In the genomic region with DNA sequence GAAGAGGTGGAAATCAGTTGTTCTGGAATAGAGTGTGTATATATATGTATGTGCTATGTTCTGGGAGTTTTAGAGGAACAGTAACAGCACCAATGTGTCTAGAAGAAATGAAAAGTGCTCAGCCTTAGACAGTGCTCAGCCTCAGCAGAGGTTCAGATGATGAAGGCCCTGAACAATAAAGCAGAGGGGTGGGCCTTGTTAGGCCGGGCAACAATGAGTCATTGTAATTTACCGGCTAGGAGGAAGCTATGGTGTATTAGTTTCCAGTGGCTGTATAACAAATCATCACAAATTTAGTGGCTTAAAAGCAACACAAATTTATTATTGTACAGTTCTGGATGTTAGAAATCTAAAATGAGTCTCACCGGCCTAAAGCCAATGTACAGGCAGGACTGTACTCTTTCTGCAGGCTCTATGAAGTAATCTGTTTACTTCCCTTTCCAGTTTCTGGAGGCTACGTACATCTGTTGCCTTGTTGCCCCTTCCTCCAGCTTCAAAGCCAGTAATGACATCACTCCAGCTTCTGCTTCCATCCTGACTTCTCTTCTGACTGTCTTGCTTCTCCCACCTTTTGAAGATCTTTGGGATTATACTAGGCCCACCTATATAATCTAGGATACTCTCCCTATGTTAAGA, we compare ENCODE assay signal across 13 cellular contexts.
DNase-seq lines count a peak whose midpoint lies in the region; ATAC-seq and TF ChIP-seq lines count a peak whose summit lies in the region.
"Had no signal": no experiment of that assay in that cellular context is flagged by ENCODE, and none has a peak within 500 bp of the region (broad histone marks: within the 10 kb centered on the region; RNA-seq: fewer than 3 reads in every experiment).

No MANE protein-coding gene starts in this region.

- peak overlapping the region in 9 of 11 experiments; percentile 35 to 98 (median 76); a peak in 17 of 22 replicates for H3K27ac ChIP-seq in BLaER1 treated with 17β-estradiol and CSF1 and Interleukin-3, amounts not matched to agents 10 nM and 100 nM
- no peak overlapping the region for H3K27ac ChIP-seq in mesenchymal stem cell (ENCODE audit: low read length, poor library complexity, severe bottlenecking)
- H3K27ac ChIP-seq: C4-2B had no signal

- H3K18ac ChIP-seq in mesenchymal stem cell (ENCODE audit: low read depth in 1 of 2, low read length in 2 of 2): no peak overlapping the region

- no peaks in the 10 kb centered on the region for H3K9me3 ChIP-seq in BLaER1 treated with 17β-estradiol and CSF1 and Interleukin-3, amounts not matched to agents 10 nM and 100 nM (replicated peaks in 1 of 11)
- H3K9me3 ChIP-seq in MG63: no peaks in the 10 kb centered on the region
- no peaks in the 10 kb centered on the region for H3K9me3 ChIP-seq in mesenchymal stem cell (ENCODE audit: control insufficient read depth, low read length)

- ATAC-seq in GM18505 (IDR thresholded peaks at IDR 0.05; ENCODE audit: unreplicated experiment): no peak
- no peak for ATAC-seq in GM21515 (IDR thresholded peaks at IDR 0.05; ENCODE audit: unreplicated experiment)

- no peaks in the 10 kb centered on the region for H4K20me1 ChIP-seq in BLaER1 treated with 17β-estradiol and CSF1 and Interleukin-3, amounts not matched to agents 10 nM and 100 nM

- no peak overlapping the region for H3K4ac ChIP-seq in mesenchymal stem cell (ENCODE audit: low read depth in 1 of 2, low read length in 2 of 2)

- H3K4me2 ChIP-seq in BLaER1 treated with 17β-estradiol and CSF1 and Interleukin-3, amounts not matched to agents 10 nM and 100 nM: peak overlapping the region in 8 of 11 experiments; percentile 3 to 83 (median 67); a peak in 16 of 22 replicates
- no peak overlapping the region for H3K4me2 ChIP-seq in mesenchymal stem cell (ENCODE audit: low read length, poor library complexity, severe bottlenecking)

- H4K91ac ChIP-seq in mesenchymal stem cell (ENCODE audit: low read length): no peak overlapping the region

- in situ Hi-C loops in GM13976 (cut with MboI; ENCODE audit: low sequenced_read_pairs, unreplicated experiment): no loop called here

- no peak overlapping the region for H2BK15ac ChIP-seq in mesenchymal stem cell (ENCODE audit: low read depth, poor library complexity, severe bottlenecking)

- no peaks in the 10 kb centered on the region for H3K79me1 ChIP-seq in mesenchymal stem cell (replicated peaks; ENCODE audit: low read length, poor library complexity, severe bottlenecking)

- H3K23ac ChIP-seq in mesenchymal stem cell (ENCODE audit: low read length in 2 of 2): no peak overlapping the region

- no peak for TF ChIP-seq CTCF in GM13976 (IDR thresholded peaks at IDR 0.05; ENCODE audit: borderline replicate concordance, control extremely low read depth, extremely low read depth, insufficient read depth, missing control alignments)

- peak; percentile 7 for DNase-seq in MG63
- peak; percentile 63 to 88 for DNase-seq in dermis microvascular lymphatic vessel endothelial cell (ENCODE audit: low read depth in 2 of 2)
- peak; percentile 12 for DNase-seq in mesenchymal stem cell
- DNase-seq in NCI-H2029 treated with DMSO at 0.1 percent for 48 hours (lab: John Stamatoyannopoulos, UW): no peak
- no peak for DNase-seq in GM13976 (ENCODE audit: low spot score)
- DNase-seq: activated CD8-positive, alpha-beta memory T cell treated with anti-CD3 and anti-CD28 coated beads, Interleukin-2, amount 50 U/mL, for 48 hours; foreskin melanocyte; NCI-H748 treated with DMSO at 0.1 percent for 48 hours; stimulated activated CD4-positive, alpha-beta T cell treated with anti-CD3 and anti-CD28 coated beads, Interleukin-12 subunit alpha, Interleukin-12 subunit beta, amount 100 ng/mL, for 4 hours had no signal

- 83% methylated on average over 2 of the region's 4 CpGs for WGBS in mesenchymal stem cell

- no peak overlapping the region for H2AK5ac ChIP-seq in mesenchymal stem cell (ENCODE audit: low read length, severe bottlenecking)

- no peak overlapping the region for H2BK5ac ChIP-seq in mesenchymal stem cell (ENCODE audit: low read depth, low read length, poor library complexity, severe bottlenecking)

- H3K14ac ChIP-seq in mesenchymal stem cell (ENCODE audit: low read length in 2 of 2): no peak overlapping the region

- no peak overlapping the region for H3K4me3 ChIP-seq in BLaER1 treated with 17β-estradiol and CSF1 and Interleukin-3, amounts not matched to agents 10 nM and 100 nM
- H3K4me3 ChIP-seq in MG63 (no peak overlapping the region), mesenchymal stem cell (ENCODE audit: insufficient read depth in 1 of 2, low read depth in 1 of 2, low read length in 2 of 2) (no peak overlapping the region)

- H4K8ac ChIP-seq in mesenchymal stem cell (ENCODE audit: low read length): no peak overlapping the region

- H2AFZ ChIP-seq in mesenchymal stem cell (ENCODE audit: low read depth, low read length): no peak overlapping the region

- TF ChIP-seq POLR2A in GM18505 (IDR thresholded peaks at IDR 0.05; ENCODE audit: borderline replicate concordance, extremely low read depth, insufficient read depth, insufficient read length): no peak

- no peaks in the 10 kb centered on the region for H3K36me3 ChIP-seq in BLaER1 treated with 17β-estradiol and CSF1 and Interleukin-3, amounts not matched to agents 10 nM and 100 nM
- H3K36me3 ChIP-seq in MG63: no peaks in the 10 kb centered on the region
- H3K36me3 ChIP-seq in mesenchymal stem cell (ENCODE audit: control insufficient read depth in 1 of 2, insufficient read depth in 2 of 2, low read depth in 1 of 2, low read length in 2 of 2): no peaks in the 10 kb centered on the region

- H3K4me1 ChIP-seq in BLaER1 treated with 17β-estradiol and CSF1 and Interleukin-3, amounts not matched to agents 10 nM and 100 nM: peaks cover 0 to 98% (median 30%) of the 10 kb centered on the region in 10 experiments; a peak in 15 of 20 replicates
- peaks cover 2% of the 10 kb centered on the region for H3K4me1 ChIP-seq in mesenchymal stem cell (ENCODE audit: control insufficient read depth, insufficient read depth, low read depth, low read length)

- no peaks in the 10 kb centered on the region for H3K27me3 ChIP-seq in BLaER1 treated with 17β-estradiol and CSF1 and Interleukin-3, amounts not matched to agents 10 nM and 100 nM
- H3K27me3 ChIP-seq in MG63 (no peaks in the 10 kb centered on the region), mesenchymal stem cell (ENCODE audit: control insufficient read depth in 1 of 2, insufficient read depth in 1 of 2, low read length in 2 of 2) (no peaks in the 10 kb centered on the region)

- no peak overlapping the region for H2BK120ac ChIP-seq in mesenchymal stem cell (ENCODE audit: low read depth, low read length)

- H3K9ac ChIP-seq in BLaER1 treated with 17β-estradiol and CSF1 and Interleukin-3, amounts not matched to agents 10 nM and 100 nM: peak overlapping the region in 6 of 11 experiments; percentile 47 to 92 (median 76); a peak in 11 of 22 replicates
- no peak overlapping the region for H3K9ac ChIP-seq in mesenchymal stem cell (ENCODE audit: low read length)

- no peak overlapping the region for H2BK12ac ChIP-seq in mesenchymal stem cell (ENCODE audit: low read length in 2 of 2)

Comparison
In these comparisons a context has a peak if more than half of its experiments do, and no peak if none do; other contexts are left out.
1. DNase-seq: peak in MG63 (single experiment), dermis microvascular lymphatic vessel endothelial cell (2 of 2) and mesenchymal stem cell (single experiment); none in NCI-H2029 treated with DMSO at 0.1 percent for 48 hours (single experiment) and GM13976 (single experiment).